In the genomic region with DNA sequence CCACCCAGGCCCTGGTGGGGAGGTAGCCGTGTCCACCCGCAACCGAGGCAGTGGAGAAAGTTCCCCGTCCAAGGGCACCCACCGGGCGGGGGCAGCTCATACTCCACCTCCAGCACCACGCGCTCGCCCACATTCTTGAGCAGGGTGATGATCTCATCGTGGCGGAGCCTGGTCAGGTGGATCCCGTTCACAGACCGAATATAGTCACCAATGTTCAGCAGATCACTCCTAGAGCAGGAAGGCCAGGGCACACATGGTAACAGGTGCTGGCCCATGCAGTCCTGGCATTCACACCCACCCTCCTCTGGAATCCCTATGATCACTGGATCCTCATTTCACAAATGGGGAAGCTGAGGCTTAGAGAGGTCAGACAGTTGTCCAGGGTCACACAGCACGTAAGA, we compare ENCODE assay signal across 20 cellular contexts. TPM values are rescaled to one million over a fixed set of nuclear protein-coding genes. Genes with fewer than 3 reads are reported as not detected.
DNase-seq lines count a peak whose midpoint lies in the region; ATAC-seq and TF ChIP-seq lines count a peak whose summit lies in the region.
"Had no signal": no experiment of that assay in that cellular context is flagged by ENCODE, and none has a peak within 500 bp of the region (broad histone marks: within the 10 kb centered on the region; RNA-seq: fewer than 3 reads in every experiment).

No MANE protein-coding gene starts in this region.

- no peaks in the 10 kb centered on the region for H3K9me3 Mint-ChIP-seq in naive thymus-derived CD4-positive, alpha-beta T cell
- H3K9me3 Mint-ChIP-seq in nephron progenitor cell = no peaks in the 10 kb centered on the region
- H3K9me3 Mint-ChIP-seq: activated naive CD4-positive, alpha-beta T cell treated with anti-CD3 and anti-CD28 coated beads for 36 hours; GM23338; T-helper 2 cell treated with Interferon-gamma antibody and Interleukin-4, amounts not matched to agents 5 μg/mL and 100 μg/mL, for 36 hours had no signal

- no peak for TF ChIP-seq CTCF in RWPE2 (IDR thresholded peaks at IDR 0.05; ENCODE audit: poor library complexity, severe bottlenecking)
- TF ChIP-seq CTCF in heart left ventricle (IDR thresholded peaks at IDR 0.05) = no peak
- no peak for TF ChIP-seq CTCF in nephron progenitor cell (IDR thresholded peaks at IDR 0.05)

- no peak overlapping the region for H3K27ac Mint-ChIP-seq in naive thymus-derived CD4-positive, alpha-beta T cell
- H3K27ac Mint-ChIP-seq in nephron progenitor cell = no peak overlapping the region
- H3K27ac Mint-ChIP-seq: activated CD8-positive, alpha-beta memory T cell treated with anti-CD3 and anti-CD28 coated beads, Interleukin-2, amount 10 ng/mL, durations not matched to agents 7 days and 5 days; activated naive CD4-positive, alpha-beta T cell treated with anti-CD3 and anti-CD28 coated beads for 36 hours; CD4-positive, alpha-beta memory T cell; GM23338; T-helper 2 cell treated with Interferon-gamma antibody and Interleukin-4, amounts not matched to agents 5 μg/mL and 100 μg/mL, for 36 hours had no signal

- ATAC-seq in RWPE2 (ENCODE audit: low read depth) (no peak), heart left ventricle (peak; percentile 58 to 82 (median 64)), GM19324 (IDR thresholded peaks at IDR 0.05; ENCODE audit: low FRiP score, unreplicated experiment) (no peak)
- peak; percentile 31 for ATAC-seq in naive thymus-derived CD4-positive, alpha-beta T cell
- ATAC-seq: activated CD4-positive, CD25-positive, alpha-beta regulatory T cell treated with anti-CD3 and anti-CD28 coated beads, Interleukin-2, amount 50 U/mL, for 24 hours; activated CD8-positive, alpha-beta memory T cell treated with anti-CD3 and anti-CD28 coated beads, Interleukin-2, amount 10 ng/mL, durations not matched to agents 7 days and 5 days; GM23338 had no signal

- intact Hi-C loops in heart left ventricle (cut with DNase I) = loop anchor here in 1 of 10 donors (2.0 kb wide), 1 partner anchor 14 kb away; no protein-coding TSS in a partner anchor
- intact Hi-C loops in naive thymus-derived CD4-positive, alpha-beta T cell (cut with micrococcal nuclease) = no loop called here

- H3K4me3 ChIP-seq in RWPE2 (ENCODE audit: severe bottlenecking) (no peak overlapping the region), heart left ventricle (no peak overlapping the region)
- no peak overlapping the region for H3K4me3 ChIP-seq in naive thymus-derived CD4-positive, alpha-beta T cell (ENCODE audit: low read length)
- H3K4me3 ChIP-seq: dorsolateral prefrontal cortex, esophagus squamous epithelium, GM23338 had no signal

- peak; percentile 37 to 46 for TF ChIP-seq POLR2A in heart left ventricle (IDR thresholded peaks at IDR 0.05)

- POLR2A ChIA-PET in naive thymus-derived CD4-positive, alpha-beta T cell (lab: Charles Lee) = no interaction called here

- 50 to 95% (median 58%) methylated on average over 10 to 14 of the region's 14 CpGs for WGBS in heart left ventricle, 4 donors

- DNase-seq in A172 (ENCODE audit: low spot score) (peak; percentile 28), RWPE2 (ENCODE audit: low spot score) (peak; percentile 56), heart left ventricle (peak; percentile 61 to 87 (median 79)), LoVo (ENCODE audit: low spot score) (no peak), mucosa of gallbladder (ENCODE audit: low spot score) (no peak), nephron progenitor cell (no peak)
- no peak for DNase-seq in naive thymus-derived CD4-positive, alpha-beta T cell
- DNase-seq: activated CD8-positive, alpha-beta memory T cell treated with anti-CD3 and anti-CD28 coated beads, Interleukin-2, amount 10 ng/mL, durations not matched to agents 7 days and 5 days; activated naive CD4-positive, alpha-beta T cell treated with anti-CD3 and anti-CD28 coated beads for 36 hours; brain microvascular endothelial cell; CD4-positive, alpha-beta memory T cell; esophagus squamous epithelium; kidney glomerular epithelial cell; NCI-H146 had no signal

- H3K27ac ChIP-seq in RWPE2 (ENCODE audit: poor library complexity, severe bottlenecking) = no peak overlapping the region
- peak overlapping the region; percentile 67 to 96 (median 90) for H3K27ac ChIP-seq in heart left ventricle
- H3K27ac ChIP-seq in naive thymus-derived CD4-positive, alpha-beta T cell (ENCODE audit: low read depth, low read length) = no peak overlapping the region
- H3K27ac ChIP-seq: brain microvascular endothelial cell, parathyroid adenoma had no signal

- CTCF ChIA-PET in naive thymus-derived CD4-positive, alpha-beta T cell (lab: Charles Lee) = no interaction called here

- no peak overlapping the region for H3K4me3 Mint-ChIP-seq in naive thymus-derived CD4-positive, alpha-beta T cell
- no peak overlapping the region for H3K4me3 Mint-ChIP-seq in nephron progenitor cell
- H3K4me3 Mint-ChIP-seq: activated CD8-positive, alpha-beta memory T cell treated with anti-CD3 and anti-CD28 coated beads, Interleukin-2, amount 10 ng/mL, durations not matched to agents 7 days and 5 days; activated naive CD4-positive, alpha-beta T cell treated with anti-CD3 and anti-CD28 coated beads for 36 hours; CD4-positive, alpha-beta memory T cell; GM23338; T-helper 2 cell treated with Interferon-gamma antibody and Interleukin-4, amounts not matched to agents 5 μg/mL and 100 μg/mL, for 36 hours had no signal

- H3K4me1 ChIP-seq in RWPE2 (ENCODE audit: insufficient read depth, poor library complexity, severe bottlenecking) = no peaks in the 10 kb centered on the region
- H3K4me1 ChIP-seq in heart left ventricle = peaks cover 0 to 71% (median 47%) of the 10 kb centered on the region in 12 donors
- no peaks in the 10 kb centered on the region for H3K4me1 ChIP-seq in naive thymus-derived CD4-positive, alpha-beta T cell (ENCODE audit: control insufficient read depth in 2 of 2, insufficient read depth in 2 of 2, low read length in 2 of 2)
- H3K4me1 ChIP-seq: parathyroid adenoma had no signal

- H3K4me1 Mint-ChIP-seq in naive thymus-derived CD4-positive, alpha-beta T cell = no peaks in the 10 kb centered on the region
- peaks cover 28% of the 10 kb centered on the region for H3K4me1 Mint-ChIP-seq in nephron progenitor cell
- H3K4me1 Mint-ChIP-seq: activated CD8-positive, alpha-beta memory T cell treated with anti-CD3 and anti-CD28 coated beads, Interleukin-2, amount 10 ng/mL, durations not matched to agents 7 days and 5 days had no signal

- H3K27me3 Mint-ChIP-seq in naive thymus-derived CD4-positive, alpha-beta T cell = peaks cover 0 to 15% (median 5%) of the 10 kb centered on the region in 5 donors
- H3K27me3 Mint-ChIP-seq in nephron progenitor cell (ENCODE audit: low read depth, poor library complexity) = no peaks in the 10 kb centered on the region

- H3K36me3 Mint-ChIP-seq in naive thymus-derived CD4-positive, alpha-beta T cell = no peaks in the 10 kb centered on the region
- H3K36me3 Mint-ChIP-seq in nephron progenitor cell (ENCODE audit: low read depth) = no peaks in the 10 kb centered on the region
- H3K36me3 Mint-ChIP-seq: activated CD8-positive, alpha-beta memory T cell treated with anti-CD3 and anti-CD28 coated beads, Interleukin-2, amount 10 ng/mL, durations not matched to agents 7 days and 5 days; CD4-positive, alpha-beta memory T cell had no signal

- no peaks in the 10 kb centered on the region for H3K36me3 ChIP-seq in RWPE2 (ENCODE audit: low read depth)
- peaks cover 0 to 13% (median 3%) of the 10 kb centered on the region in 9 donors for H3K36me3 ChIP-seq in heart left ventricle
- H3K36me3 ChIP-seq in naive thymus-derived CD4-positive, alpha-beta T cell (ENCODE audit: control insufficient read depth in 2 of 3, insufficient read depth in 3 of 3, low read length in 3 of 3) = no peaks in the 10 kb centered on the region
- H3K36me3 ChIP-seq: brain microvascular endothelial cell, esophagus squamous epithelium had no signal

- H3K9me3 ChIP-seq in RWPE2 (ENCODE audit: severe bottlenecking) (no peaks in the 10 kb centered on the region), heart left ventricle (peaks cover 0 to under 1% (median 0%) of the 10 kb centered on the region in 12 donors)
- no peaks in the 10 kb centered on the region for H3K9me3 ChIP-seq in naive thymus-derived CD4-positive, alpha-beta T cell (ENCODE audit: control insufficient read depth in 2 of 3, low read length in 3 of 3)
- H3K9me3 ChIP-seq: esophagus squamous epithelium had no signal

- no peaks in the 10 kb centered on the region for H3K27me3 ChIP-seq in RWPE2 (ENCODE audit: insufficient read depth, poor library complexity, severe bottlenecking)
- no peaks in the 10 kb centered on the region for H3K27me3 ChIP-seq in heart left ventricle
- H3K27me3 ChIP-seq in naive thymus-derived CD4-positive, alpha-beta T cell (ENCODE audit: control insufficient read depth in 2 of 2, insufficient read depth in 2 of 2, low read length in 2 of 2) = no peaks in the 10 kb centered on the region
- H3K27me3 ChIP-seq: esophagus squamous epithelium had no signal

RNA-seq across cellular contexts. Expression of gene GRIP2, which starts 15.8 kb away (rescaled TPM):
- total RNA-seq in A172 (2014; rRNA removed; shearing (Covaris generic)) = 0.10 TPM in 1 of 2 replicates, not detected in the other
- total RNA-seq in heart left ventricle (10 to 100 TPM in 8 of 9 donors, 1 to 10 TPM in 1; 5.8 to 56.7 (median 28.7) TPM), mucosa of gallbladder (2.1 TPM)
- polyA plus RNA-seq in heart left ventricle = 10 to 100 TPM in 1 of 2 donors, 1 to 10 TPM in 1; 6.3 to 42.6 TPM
- total RNA-seq in naive thymus-derived CD4-positive, alpha-beta T cell = not detected
- not detected for polyA plus RNA-seq in naive thymus-derived CD4-positive, alpha-beta T cell
- total RNA-seq: activated CD8-positive, alpha-beta memory T cell treated with anti-CD3 and anti-CD28 coated beads, Interleukin-2, amount 10 ng/mL, durations not matched to agents 7 days and 5 days; activated naive CD4-positive, alpha-beta T cell treated with anti-CD3 and anti-CD28 coated beads for 36 hours; CD4-positive, alpha-beta memory T cell had no signal
- polyA plus RNA-seq: CD4-positive, alpha-beta memory T cell had no signal

Comparison
In these comparisons a context has a peak if more than half of its experiments do, and no peak if none do; other contexts are left out.
1. DNase-seq: peak in A172 (single experiment), RWPE2 (single experiment) and heart left ventricle (5 of 5); none in naive thymus-derived CD4-positive, alpha-beta T cell (0 of 9), LoVo (single experiment), mucosa of gallbladder (single experiment) and nephron progenitor cell (single experiment).
2. ATAC-seq: peak in heart left ventricle (4 of 4) and naive thymus-derived CD4-positive, alpha-beta T cell (single experiment); none in RWPE2 (single experiment) and GM19324 (single experiment).
3. H3K27ac ChIP-seq: peak in heart left ventricle (12 of 12); none in RWPE2 (single experiment) and naive thymus-derived CD4-positive, alpha-beta T cell (single experiment).